In genomic region chrX:77910108-77910840, GRCh38 we compare ENCODE assay signal across 8 cellular contexts. TPM values are rescaled to one million over a fixed set of nuclear protein-coding genes. Genes with fewer than 3 reads are reported as not detected.
DNase-seq lines count a peak whose midpoint lies in the region; ATAC-seq and TF ChIP-seq lines count a peak whose summit lies in the region.

TSS of gene ATP7A (plus strand) at chrX:77910693. CDS start at chrX:77971642, 60,949 bp downstream.

- H3K36me3 Mint-ChIP-seq in GM23338 (ENCODE audit: low read depth) (no peaks in the 10 kb centered on the region), nephron (ENCODE audit: low read depth) (no peaks in the 10 kb centered on the region)

- H3K79me2 ChIP-seq in GM23338 (replicated peaks; ENCODE audit: insufficient read depth) = no peaks in the 10 kb centered on the region; the same call in 1 of the 2 replicates

- TF ChIP-seq CTCF in GM23338 (conservative IDR thresholded peaks at IDR 0.05; ENCODE audit: low read depth in 2 of 2) = peak; percentile 26 to 67
- peak; percentile 52 for TF ChIP-seq CTCF in fibroblast of pulmonary artery (IDR thresholded peaks at IDR 0.05; ENCODE audit: low read length, missing control alignments)
- TF ChIP-seq CTCF in nephron (IDR thresholded peaks at IDR 0.05; ENCODE audit: unreplicated experiment in 3 of 3) = peak; percentile 36 to 52 (median 41)

- H3K27ac Mint-ChIP-seq in GM23338 (peak within 1 kb of the TSS; percentile 75), nephron (peak within 1 kb of the TSS; percentile 94 to 96 (median 95))

- peak; percentile 91 for DNase-seq in EH (ENCODE audit: low read depth)
- peak; percentile 80 for DNase-seq in GM23338 (ENCODE audit: low spot score)
- DNase-seq in Kasumi-1 (lab: John Stamatoyannopoulos, UW) = peak; percentile 86 to 88
- DNase-seq in RKO (ENCODE audit: low spot score) = peak; percentile 90
- DNase-seq in activated T-helper 1 cell treated with anti-CD3 and anti-CD28 coated beads, Interleukin-2, amount 50 U/mL, for 16 hours (ENCODE audit: low read depth in 1 of 2, low spot score in 1 of 2) = peak; percentile 73 to 85
- DNase-seq in fibroblast of pulmonary artery (ENCODE audit: low read depth) = peak; percentile 90
- peak; percentile 89 for DNase-seq in stimulated activated naive CD8-positive, alpha-beta T cell treated with anti-CD3 and anti-CD28 coated beads, Interleukin-15, Interleukin-2, amounts not matched to agents 100 U/mL and 50 U/mL, for 24 hours

- H2AFZ ChIP-seq in GM23338 = peak within 1 kb of the TSS; percentile 80; the same call in 1 of the 2 replicates

- no peaks in the 10 kb centered on the region for H3K36me3 ChIP-seq in GM23338 (ENCODE audit: insufficient read depth)

- no peaks in the 10 kb centered on the region for H4K20me1 ChIP-seq in GM23338 (replicated peaks; ENCODE audit: insufficient read depth)

- H3K4me1 Mint-ChIP-seq in GM23338 = peaks cover 6% of the 10 kb centered on the region; the same call in 1 of the 3 replicates
- H3K4me1 Mint-ChIP-seq in nephron = peaks cover 18% of the 10 kb centered on the region

- H3K4me1 ChIP-seq in GM23338 (ENCODE audit: insufficient read depth) = no peaks in the 10 kb centered on the region; the same call in 1 of the 2 replicates

- ATAC-seq in GM23338 = peak; percentile 97
- peak; percentile 96 for ATAC-seq in stimulated activated naive CD8-positive, alpha-beta T cell treated with anti-CD3 and anti-CD28 coated beads, Interleukin-15, Interleukin-2, amounts not matched to agents 100 U/mL and 50 U/mL, for 24 hours

- H3K27me3 ChIP-seq in GM23338 (ENCODE audit: insufficient read depth) = no peaks in the 10 kb centered on the region

- no peaks in the 10 kb centered on the region for H3K9me3 Mint-ChIP-seq in GM23338
- H3K9me3 Mint-ChIP-seq in nephron = no peaks in the 10 kb centered on the region

- peak within 1 kb of the TSS; percentile 86 for H3K4me2 ChIP-seq in GM23338

- H3K27me3 Mint-ChIP-seq in GM23338 (ENCODE audit: insufficient read depth, low read depth, poor library complexity) = peaks cover 1% of the 10 kb centered on the region
- no peaks in the 10 kb centered on the region for H3K27me3 Mint-ChIP-seq in nephron (ENCODE audit: low read depth)

- no peaks in the 10 kb centered on the region for H3K9me2 ChIP-seq in GM23338 (ENCODE audit: insufficient read depth)

- H3K4me3 Mint-ChIP-seq in GM23338 (peak within 1 kb of the TSS; percentile 97), nephron (peak within 1 kb of the TSS; percentile 92 to 99 (median 96))

- no peak within 1 kb of the TSS for H3K27ac ChIP-seq in GM23338 (ENCODE audit: low read depth)

- 0 out of 2 replicates have a peak, but pooled peaks cover 3% of the 10 kb centered on the region for H3F3A ChIP-seq in GM23338 (replicated peaks; ENCODE audit: low read depth)

- H3K4me3 ChIP-seq in GM23338 = peak within 1 kb of the TSS; percentile 69
- H3K4me3 ChIP-seq in fibroblast of pulmonary artery (replicated peaks; ENCODE audit: low read depth, low read length) = peak within 1 kb of the TSS; percentile 79

TF ChIP-seq in GM23338, 12 proteins besides CTCF, POLR2A, EP300 and RAD21:
- 0 out of 2 replicates have a peak, but pooled peaks have one; percentile 35 for TF ChIP-seq POLR2AphosphoS5 (IDR thresholded peaks at IDR 0.05; ENCODE audit: low read depth)
- TF ChIP-seq, protein P1, sequence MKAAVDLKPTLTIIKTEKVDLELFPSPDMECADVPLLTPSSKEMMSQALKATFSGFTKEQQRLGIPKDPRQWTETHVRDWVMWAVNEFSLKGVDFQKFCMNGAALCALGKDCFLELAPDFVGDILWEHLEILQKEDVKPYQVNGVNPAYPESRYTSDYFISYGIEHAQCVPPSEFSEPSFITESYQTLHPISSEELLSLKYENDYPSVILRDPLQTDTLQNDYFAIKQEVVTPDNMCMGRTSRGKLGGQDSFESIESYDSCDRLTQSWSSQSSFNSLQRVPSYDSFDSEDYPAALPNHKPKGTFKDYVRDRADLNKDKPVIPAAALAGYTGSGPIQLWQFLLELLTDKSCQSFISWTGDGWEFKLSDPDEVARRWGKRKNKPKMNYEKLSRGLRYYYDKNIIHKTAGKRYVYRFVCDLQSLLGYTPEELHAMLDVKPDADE (IDR thresholded peaks at IDR 0.05) = no peak

RNA-seq across cellular contexts. Expression of gene ATP7A, which starts in this region (rescaled TPM):
- 2.5 and 3.1 TPM in 2 replicates for total RNA-seq in GM23338 (2014; rRNA removed; shearing (Covaris generic))
- polyA plus RNA-seq in GM23338 (2016; fragmentation: Nextera tagmentation; extraction: Ambion mirVana) = 1.5 and 2.2 TPM in 2 replicates
